In genomic region chr5:132229236-132229635, GRCh38 we compare ENCODE assay signal across 1 cellular context.
A peak's percentile ranks its signal among the peaks of the same experiment; 100 is the strongest.
TF ChIP-seq lines count a peak whose summit lies in the region.

No MANE protein-coding gene starts in this region.

TF ChIP-seq in HepG2, 621 proteins besides CTCF, POLR2A, EP300 and RAD21:
- TF ChIP-seq ZKSCAN8 (CRISPR knock-in tag; IDR thresholded peaks at IDR 0.05; ENCODE audit: borderline replicate concordance), result no peak
- 0 out of 2 replicates have a peak, but pooled peaks have one; percentile 27 for TF ChIP-seq ZC3H13 (CRISPR knock-in tag; IDR thresholded peaks at IDR 0.05)
